Comparison of ENCODE assay signal across 1 cellular context in the genomic region with DNA sequence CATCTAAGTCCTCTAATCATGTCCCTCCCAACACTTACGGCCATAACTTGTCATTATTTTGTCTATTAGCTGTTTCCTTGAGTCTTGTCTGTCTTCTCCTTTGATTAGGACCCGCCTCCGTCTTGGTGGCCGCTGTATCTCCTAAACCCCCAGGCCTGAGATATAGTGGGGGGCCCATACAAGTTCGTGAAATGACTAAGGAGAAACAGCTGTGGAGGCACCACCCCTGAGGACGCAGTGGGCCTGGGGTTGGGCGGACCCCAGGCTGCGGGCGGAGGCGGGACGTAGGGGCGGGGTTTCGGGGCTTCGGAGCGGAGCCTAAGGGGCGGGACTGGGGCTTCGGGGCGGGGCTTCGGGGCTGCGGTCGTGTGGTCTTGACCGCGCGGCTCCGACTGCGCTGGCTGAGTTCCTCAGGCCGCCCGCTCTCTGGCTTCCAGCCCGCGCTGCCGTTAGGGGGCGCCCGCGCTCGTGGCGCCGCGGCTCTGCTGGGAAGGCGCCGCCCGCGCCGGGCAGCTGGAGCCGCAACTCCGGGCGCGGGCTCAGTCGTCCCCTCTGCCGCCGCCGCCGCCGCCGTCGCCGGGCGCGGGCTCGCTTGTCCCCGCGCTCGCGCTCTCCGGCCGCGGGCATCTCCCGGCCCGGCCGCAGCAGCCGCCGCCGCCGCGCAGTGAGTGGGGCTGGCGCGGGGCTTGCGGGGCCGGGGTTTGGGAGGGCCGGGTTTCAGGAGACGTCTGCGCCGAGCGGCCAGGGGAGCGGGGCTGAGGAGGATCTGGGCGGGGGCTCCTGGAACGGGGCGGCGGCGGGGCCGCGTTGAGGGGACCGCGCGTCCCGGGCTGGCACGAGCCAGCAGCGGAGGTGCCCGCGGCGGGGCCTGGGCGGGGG.
TF ChIP-seq lines count a peak whose summit lies in the region.

A gene (plus strand): TSS at position 591 of the 879 bp plus-strand sequence. CDS start 6,660 bp downstream, outside the sequence.

TF ChIP-seq in HepG2, 621 proteins besides CTCF, POLR2A, EP300 and RAD21 (continued from another document and continues in another):
- TF ChIP-seq ZNF563 (CRISPR knock-in tag; IDR thresholded peaks at IDR 0.05) (peak; percentile 50; the same call in 1 of the 2 replicates), ZNF121 (CRISPR knock-in tag; IDR thresholded peaks at IDR 0.05) (peak; percentile 67), POLR2AphosphoS5 (IDR thresholded peaks at IDR 0.05; ENCODE audit: low read depth, low read length) (0 out of 2 replicates have a peak, but pooled peaks have one; percentile 23), ZNF7 (CRISPR knock-in tag; IDR thresholded peaks at IDR 0.05) (peak; percentile 34; the same call in 1 of the 2 replicates), NONO (IDR thresholded peaks at IDR 0.05) (no peak), NONO (CRISPR knock-in tag; conservative IDR thresholded peaks at IDR 0.05) (0 out of 2 replicates have a peak, but pooled peaks have one; percentile 33), SP140L (CRISPR knock-in tag; IDR thresholded peaks at IDR 0.05; ENCODE audit: borderline replicate concordance) (no peak), ZNF24 (IDR thresholded peaks at IDR 0.05) (no peak), MAZ (IDR thresholded peaks at IDR 0.05; ENCODE audit: borderline replicate concordance, low read depth, low read length) (no peak), MAZ (CRISPR knock-in tag; IDR thresholded peaks at IDR 0.05; ENCODE audit: low read depth) (peak; percentile 64), TGIF2 (CRISPR knock-in tag; IDR thresholded peaks at IDR 0.05) (no peak), YEATS2 (CRISPR knock-in tag; IDR thresholded peaks at IDR 0.05; ENCODE audit: borderline replicate concordance) (no peak), ISL2 (CRISPR knock-in tag; IDR thresholded peaks at IDR 0.05) (no peak; the same call in 1 of the 2 replicates), KMT2A (CRISPR knock-in tag; IDR thresholded peaks at IDR 0.05) (no peak), PHF20 (CRISPR knock-in tag; IDR thresholded peaks at IDR 0.05) (0 out of 2 replicates have a peak, but pooled peaks have one; percentile 9), GABPB1 (CRISPR knock-in tag; IDR thresholded peaks at IDR 0.05) (peak; percentile 56; the same call in 1 of the 2 replicates), ZFY (CRISPR knock-in tag; IDR thresholded peaks at IDR 0.05) (peak; percentile 52), ZNF605 (CRISPR knock-in tag; IDR thresholded peaks at IDR 0.05) (peak; percentile 25; the same call in 1 of the 2 replicates), RORA (CRISPR knock-in tag; IDR thresholded peaks at IDR 0.05) (no peak), HNRNPK (IDR thresholded peaks at IDR 0.05; ENCODE audit: low read depth, low read length, poor library complexity, severe bottlenecking) (peak; percentile 13), ZNF143 (CRISPR knock-in tag; IDR thresholded peaks at IDR 0.05) (no peak), IRF2 (CRISPR knock-in tag; IDR thresholded peaks at IDR 0.05) (no peak), ASH2L (IDR thresholded peaks at IDR 0.05; ENCODE audit: insufficient read length, low read depth, low read length) (peak; percentile 28), GFI1 (CRISPR knock-in tag; IDR thresholded peaks at IDR 0.05; ENCODE audit: borderline replicate concordance) (0 out of 2 replicates have a peak, but pooled peaks have one; percentile 41), KAT2B (IDR thresholded peaks at IDR 0.05; ENCODE audit: borderline replicate concordance, low read depth, low read length) (no peak), EEA1 (CRISPR knock-in tag; IDR thresholded peaks at IDR 0.05; ENCODE audit: borderline replicate concordance) (no peak), ZKSCAN5 (CRISPR knock-in tag; IDR thresholded peaks at IDR 0.05) (no peak), ZFP37 (CRISPR knock-in tag; IDR thresholded peaks at IDR 0.05; ENCODE audit: borderline replicate concordance) (no peak), MEIS2 (CRISPR knock-in tag; IDR thresholded peaks at IDR 0.05) (no peak), NR2F2 (IDR thresholded peaks at IDR 0.05; ENCODE audit: borderline replicate concordance, low read depth) (no peak), SUZ12 (IDR thresholded peaks at IDR 0.05; ENCODE audit: low read depth, low read length) (no peak), NR2F6 (IDR thresholded peaks at IDR 0.05) (no peak), NR2F6 (CRISPR knock-in tag; IDR thresholded peaks at IDR 0.05) (no peak), ZSCAN21 (CRISPR knock-in tag; IDR thresholded peaks at IDR 0.05; ENCODE audit: borderline replicate concordance) (peak; percentile 60; the same call in 1 of the 2 replicates), KDM3A (CRISPR knock-in tag; IDR thresholded peaks at IDR 0.05; ENCODE audit: low read depth) (peak; percentile 46; the same call in 1 of the 2 replicates), ZNF773 (CRISPR knock-in tag; IDR thresholded peaks at IDR 0.05; ENCODE audit: borderline replicate concordance) (no peak), KDM4B (CRISPR knock-in tag; IDR thresholded peaks at IDR 0.05) (no peak), ZNF766 (CRISPR knock-in tag; IDR thresholded peaks at IDR 0.05; ENCODE audit: borderline replicate concordance) (peak; percentile 50; the same call in 1 of the 2 replicates), SKI (IDR thresholded peaks at IDR 0.05; ENCODE audit: partially characterized antibody) (peak; percentile 70), ZNF547 (CRISPR knock-in tag; IDR thresholded peaks at IDR 0.05) (no peak), STAG1 (CRISPR knock-in tag; IDR thresholded peaks at IDR 0.05) (peak; percentile 83), ZNF230 (CRISPR knock-in tag; IDR thresholded peaks at IDR 0.05) (no peak; the same call in 1 of the 2 replicates), RFXAP (CRISPR knock-in tag; IDR thresholded peaks at IDR 0.05; ENCODE audit: borderline replicate concordance) (no peak), RBAK (CRISPR knock-in tag; IDR thresholded peaks at IDR 0.05) (no peak), YY1 (IDR thresholded peaks at IDR 0.05; ENCODE audit: insufficient read depth, insufficient replicate concordance, low read depth, low read length) (peak; percentile 84), BRD4 (CRISPR knock-in tag; IDR thresholded peaks at IDR 0.05) (no peak), ZNF816 (CRISPR knock-in tag; IDR thresholded peaks at IDR 0.05; ENCODE audit: borderline replicate concordance) (0 out of 2 replicates have a peak, but pooled peaks have one; percentile 16), SOX6 (IDR thresholded peaks at IDR 0.05) (no peak), SOX6 (CRISPR knock-in tag; IDR thresholded peaks at IDR 0.05) (peak; percentile 21; the same call in 1 of the 2 replicates), ZNF780A (CRISPR knock-in tag; IDR thresholded peaks at IDR 0.05) (no peak), KAT8 (CRISPR knock-in tag; IDR thresholded peaks at IDR 0.05) (no peak)
- TF ChIP-seq, protein P1, sequence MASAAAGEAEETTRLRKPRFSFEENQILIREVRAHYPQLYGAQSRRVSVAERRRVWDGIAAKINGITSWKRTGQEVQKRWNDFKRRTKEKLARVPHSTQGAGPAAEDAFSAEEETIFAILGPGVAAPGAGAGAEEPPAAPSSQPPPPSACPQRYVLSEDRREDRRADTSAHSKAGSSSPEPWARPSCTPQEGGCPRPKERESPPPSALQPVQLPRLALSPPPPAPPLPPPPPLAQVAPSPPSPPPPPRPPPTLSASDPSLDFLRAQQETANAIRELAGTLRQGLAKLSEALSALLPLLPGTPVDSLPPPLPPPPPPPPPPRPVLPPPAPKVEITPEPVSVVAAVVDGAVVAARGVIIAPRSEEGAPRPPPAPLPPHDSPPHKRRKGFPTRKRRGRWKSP (CRISPR knock-in tag; IDR thresholded peaks at IDR 0.05): peak; percentile 58; the same call in 1 of the 2 replicates
- TF ChIP-seq, protein P2, sequence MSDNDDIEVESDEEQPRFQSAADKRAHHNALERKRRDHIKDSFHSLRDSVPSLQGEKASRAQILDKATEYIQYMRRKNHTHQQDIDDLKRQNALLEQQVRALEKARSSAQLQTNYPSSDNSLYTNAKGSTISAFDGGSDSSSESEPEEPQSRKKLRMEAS (IDR thresholded peaks at IDR 0.05): peak; percentile 61; the same call in 1 of the 2 replicates
- TF ChIP-seq, protein P3, sequence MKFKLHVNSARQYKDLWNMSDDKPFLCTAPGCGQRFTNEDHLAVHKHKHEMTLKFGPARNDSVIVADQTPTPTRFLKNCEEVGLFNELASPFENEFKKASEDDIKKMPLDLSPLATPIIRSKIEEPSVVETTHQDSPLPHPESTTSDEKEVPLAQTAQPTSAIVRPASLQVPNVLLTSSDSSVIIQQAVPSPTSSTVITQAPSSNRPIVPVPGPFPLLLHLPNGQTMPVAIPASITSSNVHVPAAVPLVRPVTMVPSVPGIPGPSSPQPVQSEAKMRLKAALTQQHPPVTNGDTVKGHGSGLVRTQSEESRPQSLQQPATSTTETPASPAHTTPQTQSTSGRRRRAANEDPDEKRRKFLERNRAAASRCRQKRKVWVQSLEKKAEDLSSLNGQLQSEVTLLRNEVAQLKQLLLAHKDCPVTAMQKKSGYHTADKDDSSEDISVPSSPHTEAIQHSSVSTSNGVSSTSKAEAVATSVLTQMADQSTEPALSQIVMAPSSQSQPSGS (CRISPR knock-in tag; IDR thresholded peaks at IDR 0.05): no peak
- TF ChIP-seq, protein P4, sequence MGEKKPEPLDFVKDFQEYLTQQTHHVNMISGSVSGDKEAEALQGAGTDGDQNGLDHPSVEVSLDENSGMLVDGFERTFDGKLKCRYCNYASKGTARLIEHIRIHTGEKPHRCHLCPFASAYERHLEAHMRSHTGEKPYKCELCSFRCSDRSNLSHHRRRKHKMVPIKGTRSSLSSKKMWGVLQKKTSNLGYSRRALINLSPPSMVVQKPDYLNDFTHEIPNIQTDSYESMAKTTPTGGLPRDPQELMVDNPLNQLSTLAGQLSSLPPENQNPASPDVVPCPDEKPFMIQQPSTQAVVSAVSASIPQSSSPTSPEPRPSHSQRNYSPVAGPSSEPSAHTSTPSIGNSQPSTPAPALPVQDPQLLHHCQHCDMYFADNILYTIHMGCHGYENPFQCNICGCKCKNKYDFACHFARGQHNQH (CRISPR knock-in tag; IDR thresholded peaks at IDR 0.05): peak; percentile 29; the same call in 1 of the 2 replicates
- TF ChIP-seq, protein P5, sequence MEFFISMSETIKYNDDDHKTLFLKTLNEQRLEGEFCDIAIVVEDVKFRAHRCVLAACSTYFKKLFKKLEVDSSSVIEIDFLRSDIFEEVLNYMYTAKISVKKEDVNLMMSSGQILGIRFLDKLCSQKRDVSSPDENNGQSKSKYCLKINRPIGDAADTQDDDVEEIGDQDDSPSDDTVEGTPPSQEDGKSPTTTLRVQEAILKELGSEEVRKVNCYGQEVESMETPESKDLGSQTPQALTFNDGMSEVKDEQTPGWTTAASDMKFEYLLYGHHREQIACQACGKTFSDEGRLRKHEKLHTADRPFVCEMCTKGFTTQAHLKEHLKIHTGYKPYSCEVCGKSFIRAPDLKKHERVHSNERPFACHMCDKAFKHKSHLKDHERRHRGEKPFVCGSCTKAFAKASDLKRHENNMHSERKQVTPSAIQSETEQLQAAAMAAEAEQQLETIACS (CRISPR knock-in tag; IDR thresholded peaks at IDR 0.05): peak; percentile 68
- TF ChIP-seq, protein P6, sequence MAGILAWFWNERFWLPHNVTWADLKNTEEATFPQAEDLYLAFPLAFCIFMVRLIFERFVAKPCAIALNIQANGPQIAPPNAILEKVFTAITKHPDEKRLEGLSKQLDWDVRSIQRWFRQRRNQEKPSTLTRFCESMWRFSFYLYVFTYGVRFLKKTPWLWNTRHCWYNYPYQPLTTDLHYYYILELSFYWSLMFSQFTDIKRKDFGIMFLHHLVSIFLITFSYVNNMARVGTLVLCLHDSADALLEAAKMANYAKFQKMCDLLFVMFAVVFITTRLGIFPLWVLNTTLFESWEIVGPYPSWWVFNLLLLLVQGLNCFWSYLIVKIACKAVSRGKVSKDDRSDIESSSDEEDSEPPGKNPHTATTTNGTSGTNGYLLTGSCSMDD (CRISPR knock-in tag; IDR thresholded peaks at IDR 0.05): no peak
- TF ChIP-seq, protein P7, sequence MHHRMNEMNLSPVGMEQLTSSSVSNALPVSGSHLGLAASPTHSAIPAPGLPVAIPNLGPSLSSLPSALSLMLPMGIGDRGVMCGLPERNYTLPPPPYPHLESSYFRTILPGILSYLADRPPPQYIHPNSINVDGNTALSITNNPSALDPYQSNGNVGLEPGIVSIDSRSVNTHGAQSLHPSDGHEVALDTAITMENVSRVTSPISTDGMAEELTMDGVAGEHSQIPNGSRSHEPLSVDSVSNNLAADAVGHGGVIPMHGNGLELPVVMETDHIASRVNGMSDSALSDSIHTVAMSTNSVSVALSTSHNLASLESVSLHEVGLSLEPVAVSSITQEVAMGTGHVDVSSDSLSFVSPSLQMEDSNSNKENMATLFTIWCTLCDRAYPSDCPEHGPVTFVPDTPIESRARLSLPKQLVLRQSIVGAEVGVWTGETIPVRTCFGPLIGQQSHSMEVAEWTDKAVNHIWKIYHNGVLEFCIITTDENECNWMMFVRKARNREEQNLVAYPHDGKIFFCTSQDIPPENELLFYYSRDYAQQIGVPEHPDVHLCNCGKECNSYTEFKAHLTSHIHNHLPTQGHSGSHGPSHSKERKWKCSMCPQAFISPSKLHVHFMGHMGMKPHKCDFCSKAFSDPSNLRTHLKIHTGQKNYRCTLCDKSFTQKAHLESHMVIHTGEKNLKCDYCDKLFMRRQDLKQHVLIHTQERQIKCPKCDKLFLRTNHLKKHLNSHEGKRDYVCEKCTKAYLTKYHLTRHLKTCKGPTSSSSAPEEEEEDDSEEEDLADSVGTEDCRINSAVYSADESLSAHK (CRISPR knock-in tag; IDR thresholded peaks at IDR 0.05; ENCODE audit: borderline replicate concordance): no peak
- TF ChIP-seq, protein P8, sequence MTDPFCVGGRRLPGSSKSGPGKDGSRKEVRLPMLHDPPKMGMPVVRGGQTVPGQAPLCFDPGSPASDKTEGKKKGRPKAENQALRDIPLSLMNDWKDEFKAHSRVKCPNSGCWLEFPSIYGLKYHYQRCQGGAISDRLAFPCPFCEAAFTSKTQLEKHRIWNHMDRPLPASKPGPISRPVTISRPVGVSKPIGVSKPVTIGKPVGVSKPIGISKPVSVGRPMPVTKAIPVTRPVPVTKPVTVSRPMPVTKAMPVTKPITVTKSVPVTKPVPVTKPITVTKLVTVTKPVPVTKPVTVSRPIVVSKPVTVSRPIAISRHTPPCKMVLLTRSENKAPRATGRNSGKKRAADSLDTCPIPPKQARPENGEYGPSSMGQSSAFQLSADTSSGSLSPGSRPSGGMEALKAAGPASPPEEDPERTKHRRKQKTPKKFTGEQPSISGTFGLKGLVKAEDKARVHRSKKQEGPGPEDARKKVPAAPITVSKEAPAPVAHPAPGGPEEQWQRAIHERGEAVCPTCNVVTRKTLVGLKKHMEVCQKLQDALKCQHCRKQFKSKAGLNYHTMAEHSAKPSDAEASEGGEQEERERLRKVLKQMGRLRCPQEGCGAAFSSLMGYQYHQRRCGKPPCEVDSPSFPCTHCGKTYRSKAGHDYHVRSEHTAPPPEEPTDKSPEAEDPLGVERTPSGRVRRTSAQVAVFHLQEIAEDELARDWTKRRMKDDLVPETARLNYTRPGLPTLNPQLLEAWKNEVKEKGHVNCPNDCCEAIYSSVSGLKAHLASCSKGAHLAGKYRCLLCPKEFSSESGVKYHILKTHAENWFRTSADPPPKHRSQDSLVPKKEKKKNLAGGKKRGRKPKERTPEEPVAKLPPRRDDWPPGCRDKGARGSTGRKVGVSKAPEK (CRISPR knock-in tag; IDR thresholded peaks at IDR 0.05; ENCODE audit: borderline replicate concordance): no peak
